In genomic region chr1:19310720-19311502, GRCh38 we compare ENCODE assay signal across 9 cellular contexts. TPM values are rescaled to one million over a fixed set of nuclear protein-coding genes. Genes with fewer than 3 reads are reported as not detected.
DNase-seq lines count a peak whose midpoint lies in the region; ATAC-seq, FAIRE-seq and TF ChIP-seq lines count a peak whose summit lies in the region.
"Had no signal": no experiment of that assay in that cellular context is flagged by ENCODE, and none has a peak within 500 bp of the region (broad histone marks: within the 10 kb centered on the region; RNA-seq: fewer than 3 reads in every experiment).

No MANE protein-coding gene starts in this region.

- DNase-seq in NCI-H82 (lab: John Stamatoyannopoulos, UW) (peak; percentile 65), NCI-H82 treated with DMSO at 0.1 percent for 48 hours (lab: John Stamatoyannopoulos, UW; ENCODE audit: unreplicated experiment) (no peak), OCI-M1 (lab: John Stamatoyannopoulos, UW) (peak; percentile 14), H1 (ENCODE audit: low read depth in 1 of 2, low spot score in 2 of 2) (no peak), nephron progenitor cell (no peak), T-helper 9 cell (no peak), NCI-H526 treated with DMSO at 0.1 percent for 48 hours (lab: John Stamatoyannopoulos, UW) (no peak)

- H4K91ac ChIP-seq in H1 (replicated peaks; ENCODE audit: insufficient read length, low read length): no peak overlapping the region

- no peak overlapping the region for H3K27ac Mint-ChIP-seq in nephron progenitor cell

- peaks cover 6 to 10% of the 10 kb centered on the region in 2 experiments for H4K20me1 ChIP-seq in H1 (replicated peaks in 1 of 2; ENCODE audit: control insufficient read depth in 1 of 2, insufficient read depth in 2 of 2, low read length in 2 of 2)

- 62% methylated on average over 13 of the region's 13 CpGs; no CpG with 5 or more reads in 1 of the 2 experiments for WGBS in H1 (ENCODE audit: extremely low coverage in 1 of 2, insufficient coverage in 1 of 2, insufficient read length in 1 of 2, insufficient replicate concordance in 2 of 2, low coverage in 1 of 2, low lambda C conversion rate in 2 of 2, missing lambda C conversion rate in 1 of 2), 2 experiments

- peaks cover 0 to 4% (median 1%) of the 10 kb centered on the region in 4 experiments; a peak in 1 of 7 replicates for H3K27me3 ChIP-seq in H1 (replicated peaks in 1 of 4; ENCODE audit: control insufficient read depth in 3 of 4, extremely low read depth in 1 of 4, insufficient read depth in 3 of 4, low read length in 3 of 4)

- peak overlapping the region; percentile 66 for H3K23ac ChIP-seq in H1 (ENCODE audit: insufficient read length)

- peak overlapping the region in 3 of 4 experiments; percentile 10 to 79 (median 62); a peak in 4 of 7 replicates for H3K9ac ChIP-seq in H1 (replicated peaks in 1 of 4; ENCODE audit: extremely low read depth in 1 of 4, low read depth in 3 of 4, low read length in 3 of 4)

- H3K36me3 ChIP-seq in H1 (ENCODE audit: control insufficient read depth in 2 of 4, insufficient read depth in 4 of 4, low read length in 3 of 4): peaks cover 0 to 15% (median 4%) of the 10 kb centered on the region in 4 experiments; a peak in 6 of 8 replicates

- H3K4me3 Mint-ChIP-seq in nephron progenitor cell: peak overlapping the region; percentile 89

- H3K4me3 ChIP-seq in H1 (ENCODE audit: extremely low read depth in 1 of 4, insufficient read depth in 2 of 4, low read depth in 3 of 4, low read length in 4 of 4): peak overlapping the region; percentile 66 to 91 (median 79)

- peaks cover 10% of the 10 kb centered on the region; the same call in 1 of the 2 replicates for H3K23me2 ChIP-seq in H1 (ENCODE audit: low read depth, low read length)

- H3K79me2 ChIP-seq in H1 (ENCODE audit: control insufficient read depth in 1 of 2, insufficient read depth in 2 of 2, low read length in 2 of 2): peaks cover 0 to 2% of the 10 kb centered on the region in 2 experiments; a peak in 1 of 4 replicates

- H2BK120ac ChIP-seq in H1 (replicated peaks; ENCODE audit: low read depth, low read length): no peak overlapping the region

- H3K4me1 ChIP-seq in H1 (replicated peaks in 1 of 4; ENCODE audit: control insufficient read depth in 3 of 4, insufficient read depth in 4 of 4, low read length in 3 of 4): peaks cover 0 to 14% (median 8%) of the 10 kb centered on the region in 4 experiments; a peak in 6 of 7 replicates

- no peaks in the 10 kb centered on the region for H3K9me3 Mint-ChIP-seq in nephron progenitor cell

- H3K79me1 ChIP-seq in H1 (ENCODE audit: low read depth, low read length): peaks cover 2% of the 10 kb centered on the region; the same call in 1 of the 2 replicates

- no peak overlapping the region for H2BK5ac ChIP-seq in H1 (ENCODE audit: low read depth, low read length)

- POLR2A ChIA-PET in H1 (lab: Charles Lee; ENCODE audit: partially characterized antibody): interaction anchor here (0.5 to 16.9 kb wide), 12 partner anchors 10 to 330 kb away, joined by 3 to 143 read pairs (median 3); partner anchors contain the start of genes AKR7A3, EMC1 and MRTO4

- no peak for ATAC-seq in GM21447 (IDR thresholded peaks at IDR 0.05; ENCODE audit: unreplicated experiment)

- no peak for TF ChIP-seq CTCF in H1 (IDR thresholded peaks at IDR 0.05; ENCODE audit: control extremely low read depth in 1 of 3, insufficient read depth in 1 of 3, low read depth in 1 of 3, low read length in 3 of 3)
- TF ChIP-seq CTCF in nephron progenitor cell (IDR thresholded peaks at IDR 0.05): no peak

- H3K14ac ChIP-seq in H1 (ENCODE audit: insufficient read length): no peak overlapping the region

- no peak overlapping the region for H2AFZ ChIP-seq in H1 (ENCODE audit: low read length)

- H2AK5ac ChIP-seq in H1 (ENCODE audit: low read depth, low read length): no peak overlapping the region

- no peak overlapping the region for H3K56ac ChIP-seq in H1 (replicated peaks; ENCODE audit: insufficient read length, low read depth, low read length)

- peaks cover 29% of the 10 kb centered on the region for H3K36me3 Mint-ChIP-seq in nephron progenitor cell (ENCODE audit: low read depth)

- no peak for TF ChIP-seq POLR2A in H1 (IDR thresholded peaks at IDR 0.05; ENCODE audit: control extremely low read depth in 1 of 2, low read depth in 2 of 2, low read length in 2 of 2)

- CTCF ChIA-PET in H1 (lab: Charles Lee; ENCODE audit: partially characterized antibody): interaction anchor here (1.0 to 2.0 kb wide), 2 partner anchors 31 to 343 kb away, joined by 3 to 4 read pairs; no protein-coding TSS in a partner anchor

- H3K4ac ChIP-seq in H1 (replicated peaks; ENCODE audit: insufficient read length, low read depth, low read length): no peak overlapping the region

- no peak overlapping the region for H2BK15ac ChIP-seq in H1 (ENCODE audit: low read length)

- H2BK12ac ChIP-seq in H1 (ENCODE audit: low read depth, low read length): no peak overlapping the region

- no peak for TF ChIP-seq EP300 in H1 (IDR thresholded peaks at IDR 0.05; ENCODE audit: borderline replicate concordance in 1 of 2, low read depth in 2 of 2, low read length in 2 of 2)

- peak overlapping the region; percentile 23; the same call in 1 of the 2 replicates for H4K8ac ChIP-seq in H1 (ENCODE audit: extremely low read depth, insufficient read depth, low read length)

- peaks cover 41% of the 10 kb centered on the region for H3K4me1 Mint-ChIP-seq in nephron progenitor cell

- no peak overlapping the region for H4K5ac ChIP-seq in H1 (ENCODE audit: insufficient read length, low read depth, low read length)

- no peak overlapping the region for H3K18ac ChIP-seq in H1 (ENCODE audit: extremely low read depth, low read length)

- TF ChIP-seq RAD21 in H1 (IDR thresholded peaks at IDR 0.05 in 1 of 2, conservative IDR thresholded peaks at IDR 0.05 in 1 of 2; ENCODE audit: low read depth in 2 of 2, low read length in 2 of 2): no peak

- no peak overlapping the region for H2BK20ac ChIP-seq in H1 (ENCODE audit: low read length)

- H3K4me2 ChIP-seq in H1 (ENCODE audit: insufficient read depth in 1 of 2, low read depth in 2 of 2, low read length in 2 of 2): peak overlapping the region; percentile 89 to 98

- no peak overlapping the region for H3K27ac ChIP-seq in H1 (ENCODE audit: low read depth, low read length)

- no peak for FAIRE-seq in H1 (lab: Jason Lieb, UNC)
- FAIRE-seq: G401.6 had no signal

- no peaks in the 10 kb centered on the region for H3K27me3 Mint-ChIP-seq in nephron progenitor cell (ENCODE audit: low read depth, poor library complexity)

- H3K9me3 ChIP-seq in H1 (ENCODE audit: insufficient read depth in 2 of 2, low read depth in 1 of 2, low read length in 1 of 2): no peaks in the 10 kb centered on the region

RNA-seq across cellular contexts. Expression of gene AKR7A2, which starts 1.0 kb away (rescaled TPM):
- 32.0 and 34.5 TPM in 2 replicates for total RNA-seq in H1 (2021; fragmentation: NEBNext Ultra II Directional; extraction: Animal tissue kit (Norgen Biotek cat#: 25700))
- polyA plus RNA-seq in H1 (2011; rRNA removed): 47.9 and 48.3 TPM in 2 replicates
- 35.9 TPM for polyA plus RNA-seq in H1 (2011; cell fraction: cytosol; rRNA removed)
- 41.0 TPM for polyA plus RNA-seq in H1 (2011; cell fraction: nucleus; rRNA removed)
- polyA plus RNA-seq in H1 (2012, experiment 1 of 2): 24.1 to 37.1 TPM (median 34.7 TPM) in 4 replicates
- polyA plus RNA-seq in H1 (2012, experiment 2 of 2): 43.0 TPM
- 24.6 TPM for polyA plus RNA-seq in H1 (2013, experiment 1 of 2)
- polyA plus RNA-seq in H1 (2013, experiment 2 of 2): 23.7 TPM
- polyA minus RNA-seq in H1 (2011; rRNA and poly(A)+ RNA removed): 20.4 and 20.9 TPM in 2 replicates
- 26.2 TPM for polyA minus RNA-seq in H1 (2011; cell fraction: cytosol; rRNA and poly(A)+ RNA removed)
- polyA minus RNA-seq in H1 (2011; cell fraction: nucleus; rRNA and poly(A)+ RNA removed): 25.6 TPM

RNA-seq across cellular contexts. Expression of gene SLC66A1, which starts 1.2 kb away (rescaled TPM):
- total RNA-seq in H1 (2021; fragmentation: NEBNext Ultra II Directional; extraction: Animal tissue kit (Norgen Biotek cat#: 25700)): 14.0 and 16.8 TPM in 2 replicates
- polyA plus RNA-seq in H1 (2011; rRNA removed): 27.9 and 34.2 TPM in 2 replicates
- 23.4 TPM for polyA plus RNA-seq in H1 (2011; cell fraction: cytosol; rRNA removed)
- polyA plus RNA-seq in H1 (2011; cell fraction: nucleus; rRNA removed): 21.8 TPM
- polyA plus RNA-seq in H1 (2012, experiment 1 of 2): 11.6 to 22.2 TPM (median 17.2 TPM) in 4 replicates
- polyA plus RNA-seq in H1 (2012, experiment 2 of 2): 13.6 TPM
- 14.9 TPM for polyA plus RNA-seq in H1 (2013, experiment 1 of 2)
- polyA plus RNA-seq in H1 (2013, experiment 2 of 2): 14.4 TPM
- 14.6 and 17.5 TPM in 2 replicates for polyA minus RNA-seq in H1 (2011; rRNA and poly(A)+ RNA removed)
- polyA minus RNA-seq in H1 (2011; cell fraction: cytosol; rRNA and poly(A)+ RNA removed): 12.1 TPM
- 15.3 TPM for polyA minus RNA-seq in H1 (2011; cell fraction: nucleus; rRNA and poly(A)+ RNA removed)

RNA-seq across cellular contexts. Expression of gene AKR7A3, which starts 22.3 kb away (rescaled TPM):
- total RNA-seq in H1 (2021; fragmentation: NEBNext Ultra II Directional; extraction: Animal tissue kit (Norgen Biotek cat#: 25700)): 0.65 TPM in 2 replicates
- polyA plus RNA-seq in H1 (2011; rRNA removed): 0.62 and 0.72 TPM in 2 replicates
- 0.66 TPM for polyA plus RNA-seq in H1 (2011; cell fraction: cytosol; rRNA removed)
- polyA plus RNA-seq in H1 (2011; cell fraction: nucleus; rRNA removed): 2.7 TPM
- 0.60 to 1.0 TPM (median 0.71 TPM) in 4 replicates for polyA plus RNA-seq in H1 (2012, experiment 1 of 2)
- 0.43 TPM for polyA plus RNA-seq in H1 (2012, experiment 2 of 2)
- 0.49 TPM for polyA plus RNA-seq in H1 (2013, experiment 1 of 2)
- 0.59 TPM for polyA plus RNA-seq in H1 (2013, experiment 2 of 2)
- polyA minus RNA-seq in H1 (2011; rRNA and poly(A)+ RNA removed): 0.12 and 0.19 TPM in 2 replicates
- polyA minus RNA-seq in H1 (2011; cell fraction: cytosol; rRNA and poly(A)+ RNA removed): not detected
- polyA minus RNA-seq in H1 (2011; cell fraction: nucleus; rRNA and poly(A)+ RNA removed): 0.80 TPM

RNA-seq across cellular contexts. Expression of gene MRTO4, which starts 59.3 kb away (rescaled TPM):
- 54.5 and 64.3 TPM in 2 replicates for total RNA-seq in H1 (2021; fragmentation: NEBNext Ultra II Directional; extraction: Animal tissue kit (Norgen Biotek cat#: 25700))
- 36.9 and 38.4 TPM in 2 replicates for polyA plus RNA-seq in H1 (2011; rRNA removed)
- 55.1 TPM for polyA plus RNA-seq in H1 (2011; cell fraction: cytosol; rRNA removed)
- polyA plus RNA-seq in H1 (2011; cell fraction: nucleus; rRNA removed): 27.5 TPM
- polyA plus RNA-seq in H1 (2012, experiment 1 of 2): 51.3 to 58.9 TPM (median 51.9 TPM) in 4 replicates
- 46.8 TPM for polyA plus RNA-seq in H1 (2012, experiment 2 of 2)
- polyA plus RNA-seq in H1 (2013, experiment 1 of 2): 42.7 TPM
- 44.0 TPM for polyA plus RNA-seq in H1 (2013, experiment 2 of 2)
- polyA minus RNA-seq in H1 (2011; rRNA and poly(A)+ RNA removed): 25.1 and 25.2 TPM in 2 replicates
- 18.6 TPM for polyA minus RNA-seq in H1 (2011; cell fraction: cytosol; rRNA and poly(A)+ RNA removed)
- polyA minus RNA-seq in H1 (2011; cell fraction: nucleus; rRNA and poly(A)+ RNA removed): 22.7 TPM

RNA-seq across cellular contexts. Expression of gene EMC1, which starts 59.6 kb away (rescaled TPM):
- 45.1 and 51.0 TPM in 2 replicates for total RNA-seq in H1 (2021; fragmentation: NEBNext Ultra II Directional; extraction: Animal tissue kit (Norgen Biotek cat#: 25700))
- polyA plus RNA-seq in H1 (2011; rRNA removed): 53.5 and 95.9 TPM in 2 replicates
- 26.8 TPM for polyA plus RNA-seq in H1 (2011; cell fraction: cytosol; rRNA removed)
- 106 TPM for polyA plus RNA-seq in H1 (2011; cell fraction: nucleus; rRNA removed)
- 33.4 to 42.2 TPM (median 38.3 TPM) in 4 replicates for polyA plus RNA-seq in H1 (2012, experiment 1 of 2)
- 21.4 TPM for polyA plus RNA-seq in H1 (2012, experiment 2 of 2)
- polyA plus RNA-seq in H1 (2013, experiment 1 of 2): 90.6 TPM
- polyA plus RNA-seq in H1 (2013, experiment 2 of 2): 69.2 TPM
- 42.1 and 68.8 TPM in 2 replicates for polyA minus RNA-seq in H1 (2011; rRNA and poly(A)+ RNA removed)
- 38.1 TPM for polyA minus RNA-seq in H1 (2011; cell fraction: cytosol; rRNA and poly(A)+ RNA removed)
- 41.7 TPM for polyA minus RNA-seq in H1 (2011; cell fraction: nucleus; rRNA and poly(A)+ RNA removed)

Comparison
In these comparisons a context has a peak if more than half of its experiments do, and no peak if none do; other contexts are left out.
1. DNase-seq: peak in NCI-H82 (single experiment) and OCI-M1 (single experiment); none in NCI-H82 treated with DMSO at 0.1 percent for 48 hours (single experiment), H1 (0 of 2), nephron progenitor cell (single experiment), T-helper 9 cell (single experiment) and NCI-H526 treated with DMSO at 0.1 percent for 48 hours (single experiment).